1 cellular context compared by ENCODE assay signal in genomic region chr2:36270758-36271157, GRCh38.
A peak's percentile ranks its signal among the peaks of the same experiment; 100 is the strongest.
TF ChIP-seq lines count a peak whose summit lies in the region.

No MANE protein-coding gene starts in this region.

TF ChIP-seq in H1, 55 proteins besides CTCF, POLR2A, EP300 and RAD21 (continued from another document):
- peak; percentile 88 for TF ChIP-seq CHD7 (IDR thresholded peaks at IDR 0.05; ENCODE audit: insufficient replicate concordance, low read length)
- TF ChIP-seq BACH1 (IDR thresholded peaks at IDR 0.05; ENCODE audit: low read length): no peak
- peak; percentile 67 for TF ChIP-seq TEAD4 (IDR thresholded peaks at IDR 0.05; ENCODE audit: low read depth, low read length)
- TF ChIP-seq SRF (IDR thresholded peaks at IDR 0.05; ENCODE audit: low read depth, low read length): peak; percentile 63
